ENCODE assay signal across 8 cellular contexts in genomic region chr11:77047007-77047927, GRCh38. TPM values are rescaled to one million over a fixed set of nuclear protein-coding genes. Genes with fewer than 3 reads are reported as not detected.
A peak's percentile ranks its signal among the peaks of the same experiment; 100 is the strongest.
DNase-seq lines count a peak whose midpoint lies in the region; ATAC-seq, FAIRE-seq and TF ChIP-seq lines count a peak whose summit lies in the region.

No MANE protein-coding gene starts in this region.

- WGBS in suprapubic skin: 8% methylated on average over 15 of the region's 15 CpGs

- no peak for TF ChIP-seq POLR2A in suprapubic skin (IDR thresholded peaks at IDR 0.05)

- peak; percentile 79 for TF ChIP-seq CTCF in DND-41 (IDR thresholded peaks at IDR 0.05; ENCODE audit: borderline replicate concordance, extremely low read depth, low read length, poor library complexity, severe bottlenecking)
- peak; percentile 62 for TF ChIP-seq CTCF in foreskin fibroblast (IDR thresholded peaks at IDR 0.05; ENCODE audit: low read depth, low read length)
- peak; percentile 80 for TF ChIP-seq CTCF in neural crest cell (conservative IDR thresholded peaks at IDR 0.05)
- TF ChIP-seq CTCF in suprapubic skin (IDR thresholded peaks at IDR 0.05): peak; percentile 55 to 80

- peak overlapping the region; percentile 28 for H3K4me3 Mint-ChIP-seq in activated T-helper 2 cell treated with anti-CD3 and anti-CD28 coated beads, Interferon-gamma antibody, Interleukin-2, Interleukin-4, amounts not matched to agents 10 μg/mL and 5 μg/mL and 100 μg/mL, durations not matched to agents 14 hours and 24 hours and 36 hours (ENCODE audit: low read depth)
- peak overlapping the region; percentile 52 for H3K4me3 Mint-ChIP-seq in neural crest cell

- H3K27me3 Mint-ChIP-seq in activated T-helper 2 cell treated with anti-CD3 and anti-CD28 coated beads, Interferon-gamma antibody, Interleukin-2, Interleukin-4, amounts not matched to agents 10 μg/mL and 5 μg/mL and 100 μg/mL, durations not matched to agents 14 hours and 24 hours and 36 hours (ENCODE audit: low read depth): peaks cover 19% of the 10 kb centered on the region
- H3K27me3 Mint-ChIP-seq in neural crest cell (ENCODE audit: low read depth): peaks cover 30% of the 10 kb centered on the region

- H3K27ac Mint-ChIP-seq in activated T-helper 2 cell treated with anti-CD3 and anti-CD28 coated beads, Interferon-gamma antibody, Interleukin-2, Interleukin-4, amounts not matched to agents 10 μg/mL and 5 μg/mL and 100 μg/mL, durations not matched to agents 14 hours and 24 hours and 36 hours: peak overlapping the region; percentile 1
- H3K27ac Mint-ChIP-seq in neural crest cell (ENCODE audit: unreplicated experiment): no peak overlapping the region

- peak overlapping the region; percentile 23 for H3K9ac ChIP-seq in DND-41 (ENCODE audit: low read depth, low read length)

- no peaks in the 10 kb centered on the region for H3K36me3 Mint-ChIP-seq in activated T-helper 2 cell treated with anti-CD3 and anti-CD28 coated beads, Interferon-gamma antibody, Interleukin-2, Interleukin-4, amounts not matched to agents 10 μg/mL and 5 μg/mL and 100 μg/mL, durations not matched to agents 14 hours and 24 hours and 36 hours (ENCODE audit: low read depth)
- H3K36me3 Mint-ChIP-seq in neural crest cell (ENCODE audit: low read depth): no peaks in the 10 kb centered on the region

- H3K4me1 ChIP-seq in DND-41 (ENCODE audit: insufficient read depth, low read length): peaks cover 6% of the 10 kb centered on the region
- peaks cover 9% of the 10 kb centered on the region for H3K4me1 ChIP-seq in suprapubic skin

- no peak for TF ChIP-seq EP300 in suprapubic skin (IDR thresholded peaks at IDR 0.05)

- FAIRE-seq in RCC 7860 (lab: Jason Lieb, UNC): peak; percentile 82

- ATAC-seq in DND-41 (ENCODE audit: insufficient read depth, low read depth): peak; percentile 96
- peak; percentile 74 for ATAC-seq in GM21737 (IDR thresholded peaks at IDR 0.05; ENCODE audit: unreplicated experiment)

- H3K27ac ChIP-seq in DND-41 (ENCODE audit: low read length) (peak overlapping the region; percentile 20; the same call in 1 of the 2 replicates), suprapubic skin (no peak overlapping the region)

- H3K9me3 Mint-ChIP-seq in activated T-helper 2 cell treated with anti-CD3 and anti-CD28 coated beads, Interferon-gamma antibody, Interleukin-2, Interleukin-4, amounts not matched to agents 10 μg/mL and 5 μg/mL and 100 μg/mL, durations not matched to agents 14 hours and 24 hours and 36 hours: no peaks in the 10 kb centered on the region
- H3K9me3 Mint-ChIP-seq in neural crest cell: no peaks in the 10 kb centered on the region

- intact Hi-C loops in activated T-helper 2 cell treated with anti-CD3 and anti-CD28 coated beads, Interferon-gamma antibody, Interleukin-2, Interleukin-4, amounts not matched to agents 10 μg/mL and 5 μg/mL and 100 μg/mL, durations not matched to agents 14 hours and 24 hours and 36 hours (cut with micrococcal nuclease): loop anchor here (1.0 to 5.0 kb wide), 5 partner anchors 19 to 242 kb away; partner anchors contain the start of gene CAPN5

- no peaks in the 10 kb centered on the region for H3K9me3 ChIP-seq in DND-41 (ENCODE audit: insufficient read depth, low read length, severe bottlenecking)
- H3K9me3 ChIP-seq in suprapubic skin: no peaks in the 10 kb centered on the region

- H3K27me3 ChIP-seq in DND-41 (ENCODE audit: insufficient read depth, low read length, poor library complexity): no peaks in the 10 kb centered on the region
- H3K27me3 ChIP-seq in suprapubic skin: peaks cover 10% of the 10 kb centered on the region

- no peaks in the 10 kb centered on the region for H3K79me2 ChIP-seq in DND-41 (ENCODE audit: insufficient read depth, low read length)

- H3K36me3 ChIP-seq in DND-41 (ENCODE audit: insufficient read depth, low read length): no peaks in the 10 kb centered on the region
- H3K36me3 ChIP-seq in suprapubic skin: no peaks in the 10 kb centered on the region

- H3K4me3 ChIP-seq in DND-41 (ENCODE audit: low read depth in 1 of 2, low read length in 2 of 2): peak overlapping the region; percentile 17 to 61; a peak in 3 of 4 replicates
- H3K4me3 ChIP-seq in foreskin fibroblast (ENCODE audit: low read depth in 1 of 2, low read length in 2 of 2): peak overlapping the region; percentile 51 to 57
- peak overlapping the region; percentile 26 for H3K4me3 ChIP-seq in suprapubic skin

- peak overlapping the region; percentile 23; the same call in 1 of the 2 replicates for H2AFZ ChIP-seq in DND-41 (ENCODE audit: low read depth, low read length)

- H3K4me1 Mint-ChIP-seq in activated T-helper 2 cell treated with anti-CD3 and anti-CD28 coated beads, Interferon-gamma antibody, Interleukin-2, Interleukin-4, amounts not matched to agents 10 μg/mL and 5 μg/mL and 100 μg/mL, durations not matched to agents 14 hours and 24 hours and 36 hours (ENCODE audit: low read depth): peaks cover 10% of the 10 kb centered on the region
- H3K4me1 Mint-ChIP-seq in neural crest cell: peaks cover 10% of the 10 kb centered on the region

- no peaks in the 10 kb centered on the region for H4K20me1 ChIP-seq in DND-41 (ENCODE audit: insufficient read depth, low read length)

- peak; percentile 85 for DNase-seq in DND-41
- DNase-seq in Kasumi-1 (lab: John Stamatoyannopoulos, UW): peak; percentile 90 to 91
- DNase-seq in RCC 7860 (ENCODE audit: low spot score): peak; percentile 68
- peak; percentile 73 for DNase-seq in activated T-helper 2 cell treated with anti-CD3 and anti-CD28 coated beads, Interferon-gamma antibody, Interleukin-2, Interleukin-4, amounts not matched to agents 10 μg/mL and 5 μg/mL and 100 μg/mL, durations not matched to agents 14 hours and 24 hours and 36 hours (ENCODE audit: low spot score)
- peak; percentile 77 to 91 for DNase-seq in foreskin fibroblast
- peak; percentile 62 for DNase-seq in neural crest cell (ENCODE audit: low read depth, low spot score)
- DNase-seq in suprapubic skin (ENCODE audit: low spot score in 2 of 2): peak in 1 of 2 donors; percentile 83

- peak overlapping the region; percentile 89 for H3K4me2 ChIP-seq in DND-41 (ENCODE audit: insufficient read depth, low read length)

RNA-seq across cellular contexts. Expression of gene B3GNT6, which starts 13.1 kb away (rescaled TPM):
- not detected in 2 replicates for total RNA-seq in activated T-helper 2 cell treated with anti-CD3 and anti-CD28 coated beads, Interferon-gamma antibody, Interleukin-2, Interleukin-4, amounts not matched to agents 10 μg/mL and 5 μg/mL and 100 μg/mL, durations not matched to agents 14 hours and 24 hours and 36 hours
- total RNA-seq in neural crest cell: not detected in 2 replicates
- total RNA-seq in suprapubic skin: not detected

RNA-seq across cellular contexts. Expression of gene CAPN5, which starts 19.5 kb away (rescaled TPM):
- 0.32 and 0.55 TPM in 2 replicates for total RNA-seq in activated T-helper 2 cell treated with anti-CD3 and anti-CD28 coated beads, Interferon-gamma antibody, Interleukin-2, Interleukin-4, amounts not matched to agents 10 μg/mL and 5 μg/mL and 100 μg/mL, durations not matched to agents 14 hours and 24 hours and 36 hours
- total RNA-seq in neural crest cell (25.8 and 26.2 TPM in 2 replicates), suprapubic skin (1 to 10 TPM in 3 of 4 donors, under 1 TPM in 1; 0.87 to 2.0 (median 1.1) TPM)

RNA-seq across cellular contexts. Expression of gene OMP, which starts 55.4 kb away (rescaled TPM):
- not detected in 2 replicates for total RNA-seq in activated T-helper 2 cell treated with anti-CD3 and anti-CD28 coated beads, Interferon-gamma antibody, Interleukin-2, Interleukin-4, amounts not matched to agents 10 μg/mL and 5 μg/mL and 100 μg/mL, durations not matched to agents 14 hours and 24 hours and 36 hours
- total RNA-seq in neural crest cell (1.4 TPM in 1 of 2 replicates, not detected in the other), suprapubic skin (1 to 10 TPM in 1 of 4 donors, not detected in 3; 9.6 TPM)
